ENCODE assay signal across 9 cellular contexts in genomic region chr1:235642021-235642942, GRCh38. TPM values are rescaled to one million over a fixed set of nuclear protein-coding genes. Genes with fewer than 3 reads are reported as not detected.
DNase-seq lines count a peak whose midpoint lies in the region; ATAC-seq and TF ChIP-seq lines count a peak whose summit lies in the region.
"Had no signal": no experiment of that assay in that cellular context is flagged by ENCODE, and none has a peak within 500 bp of the region (broad histone marks: within the 10 kb centered on the region; RNA-seq: fewer than 3 reads in every experiment).

No MANE protein-coding gene starts in this region.

- POLR2A ChIA-PET in HEK293 (lab: Yijun Ruan, JAX) = interaction anchor here (1.0 kb wide), 1 partner anchor 138 kb away, joined by 3 read pairs; the partner anchor contains the start of gene B3GALNT2
- POLR2A ChIA-PET in activated CD8-positive, alpha-beta T cell treated with anti-CD3 and anti-CD28 coated beads for 36 hours (lab: Charles Lee) = interaction anchor here (0.6 to 1.3 kb wide), 3 partner anchors 8 to 137 kb away, joined by 3 to 4 read pairs (median 4); no protein-coding TSS in a partner anchor

- peak overlapping the region; percentile 32; the same call in 1 of the 2 replicates for H3K27ac ChIP-seq in HEK293 (ENCODE audit: extremely low read depth, low read depth, low read length)

- H3K27me3 Mint-ChIP-seq in activated CD8-positive, alpha-beta T cell treated with anti-CD3 and anti-CD28 coated beads for 36 hours = peaks cover 10% of the 10 kb centered on the region

- ATAC-seq in activated CD8-positive, alpha-beta T cell treated with anti-CD3 and anti-CD28 coated beads for 36 hours = peak; percentile 88

- peaks cover 3% of the 10 kb centered on the region; the same call in 1 of the 2 replicates for H3K4me1 ChIP-seq in HEK293 (ENCODE audit: control insufficient read depth, insufficient read depth, low read length)

- no peaks in the 10 kb centered on the region for H3K36me3 ChIP-seq in HEK293 (ENCODE audit: control insufficient read depth in 2 of 2, insufficient read depth in 1 of 2, low read length in 2 of 2)

- TF ChIP-seq CTCF in HEK293 (tag by site-specific recombination; IDR thresholded peaks at IDR 0.05) (no peak), fibroblast of mammary gland (conservative IDR thresholded peaks at IDR 0.05; ENCODE audit: control insufficient read depth, insufficient read depth, low read depth, low read length) (no peak)
- TF ChIP-seq CTCF in activated CD8-positive, alpha-beta T cell treated with anti-CD3 and anti-CD28 coated beads for 36 hours (IDR thresholded peaks at IDR 0.05) = no peak

- peak overlapping the region; percentile 87 for H3K27ac Mint-ChIP-seq in activated CD8-positive, alpha-beta T cell treated with anti-CD3 and anti-CD28 coated beads for 36 hours

- H3K4me3 ChIP-seq in HEK293 (ENCODE audit: low read depth, low read length) = peak overlapping the region; percentile 17
- H3K4me3 ChIP-seq in fibroblast of mammary gland (ENCODE audit: control insufficient read depth, low read depth, low read length) = no peak overlapping the region
- H3K4me3 ChIP-seq: lung had no signal

- H3K4me3 Mint-ChIP-seq in activated CD8-positive, alpha-beta T cell treated with anti-CD3 and anti-CD28 coated beads for 36 hours = peak overlapping the region; percentile 57

- peaks cover 26% of the 10 kb centered on the region for H3K4me1 Mint-ChIP-seq in activated CD8-positive, alpha-beta T cell treated with anti-CD3 and anti-CD28 coated beads for 36 hours (ENCODE audit: low read depth)

- CTCF ChIA-PET in HEK293 (lab: Yijun Ruan, JAX) = interaction anchor here (1.2 kb wide), 1 partner anchor 8 kb away, joined by 3 read pairs; no protein-coding TSS in a partner anchor
- CTCF ChIA-PET in activated CD8-positive, alpha-beta T cell treated with anti-CD3 and anti-CD28 coated beads for 36 hours (lab: Charles Lee) = interaction anchor here (0.8 to 2.9 kb wide), 3 partner anchors 41 to 125 kb away, joined by 3 to 11 read pairs (median 3); no protein-coding TSS in a partner anchor

- no peaks in the 10 kb centered on the region for H3K9me3 ChIP-seq in HEK293 (ENCODE audit: control insufficient read depth, insufficient read depth, low read depth, low read length)

- no peaks in the 10 kb centered on the region for H3K36me3 Mint-ChIP-seq in activated CD8-positive, alpha-beta T cell treated with anti-CD3 and anti-CD28 coated beads for 36 hours (ENCODE audit: low read depth)

- intact Hi-C loops in activated CD8-positive, alpha-beta T cell treated with anti-CD3 and anti-CD28 coated beads for 36 hours (cut with micrococcal nuclease) = no loop called here

- DNase-seq in EH (ENCODE audit: low read depth) (peak; percentile 39), NCI-H2081 treated with DMSO at 0.1 percent for 48 hours (lab: John Stamatoyannopoulos, UW) (peak; percentile 73), fibroblast of mammary gland (ENCODE audit: low read depth) (peak; percentile 66), hypothalamus (lab: John Stamatoyannopoulos, UW) (no peak), middle frontal gyrus (ENCODE audit: extremely low spot score, low spot score) (no peak)
- DNase-seq in activated CD8-positive, alpha-beta T cell treated with anti-CD3 and anti-CD28 coated beads for 36 hours = peak; percentile 85
- DNase-seq in stimulated activated CD4-positive, alpha-beta T cell treated with anti-CD3 and anti-CD28 coated beads, TNF-alpha, amount 100 ng/mL, for 4 hours (ENCODE audit: low read depth in 3 of 3) = peak in 2 of 3 experiments; percentile 26 to 53

- H3K9me3 Mint-ChIP-seq in activated CD8-positive, alpha-beta T cell treated with anti-CD3 and anti-CD28 coated beads for 36 hours = no peaks in the 10 kb centered on the region

TF ChIP-seq in HEK293, 187 proteins besides CTCF, POLR2A, EP300 and RAD21 (continues in another document):
- no peak for TF ChIP-seq ZNF837 (tag by site-specific recombination; IDR thresholded peaks at IDR 0.05)
- TF ChIP-seq ZNF585B (tag by site-specific recombination; IDR thresholded peaks at IDR 0.05) = no peak
- no peak for TF ChIP-seq ZNF791 (tag by site-specific recombination; IDR thresholded peaks at IDR 0.05)
- TF ChIP-seq EGR2 (tag by site-specific recombination; IDR thresholded peaks at IDR 0.05; ENCODE audit: low read depth) = peak; percentile 62; the same call in 1 of the 2 replicates
- no peak for TF ChIP-seq ZNF747 (tag by site-specific recombination; IDR thresholded peaks at IDR 0.05)
- no peak for TF ChIP-seq ZBTB6 (tag by site-specific recombination; IDR thresholded peaks at IDR 0.05)
- no peak for TF ChIP-seq GLIS2 (tag by site-specific recombination; IDR thresholded peaks at IDR 0.05)
- TF ChIP-seq ZSCAN4 (tag by site-specific recombination; IDR thresholded peaks at IDR 0.05) = no peak
- no peak for TF ChIP-seq ZNF112 (tag by site-specific recombination; IDR thresholded peaks at IDR 0.05)
- TF ChIP-seq, protein P1, sequence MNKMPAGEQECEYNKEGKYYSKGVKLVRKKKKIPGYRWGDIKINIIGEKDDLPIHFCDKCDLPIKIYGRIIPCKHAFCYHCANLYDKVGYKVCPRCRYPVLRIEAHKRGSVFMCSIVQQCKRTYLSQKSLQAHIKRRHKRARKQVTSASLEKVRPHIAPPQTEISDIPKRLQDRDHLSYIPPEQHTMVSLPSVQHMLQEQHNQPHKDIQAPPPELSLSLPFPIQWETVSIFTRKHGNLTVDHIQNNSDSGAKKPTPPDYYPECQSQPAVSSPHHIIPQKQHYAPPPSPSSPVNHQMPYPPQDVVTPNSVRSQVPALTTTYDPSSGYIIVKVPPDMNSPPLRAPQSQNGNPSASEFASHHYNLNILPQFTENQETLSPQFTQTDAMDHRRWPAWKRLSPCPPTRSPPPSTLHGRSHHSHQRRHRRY (tag by site-specific recombination; IDR thresholded peaks at IDR 0.05) = no peak
- no peak for TF ChIP-seq ZNF19 (tag by site-specific recombination; IDR thresholded peaks at IDR 0.05; ENCODE audit: low read depth)
- TF ChIP-seq ZFHX2 (tag by site-specific recombination; conservative IDR thresholded peaks at IDR 0.05) = peak; percentile 77
- TF ChIP-seq HOXD13 (CRISPR knock-in tag; IDR thresholded peaks at IDR 0.05; ENCODE audit: borderline replicate concordance) = no peak
- no peak for TF ChIP-seq ZBTB1 (tag by site-specific recombination; IDR thresholded peaks at IDR 0.05)
- no peak for TF ChIP-seq ZNF274 (IDR thresholded peaks at IDR 0.05; ENCODE audit: low read length)
- no peak for TF ChIP-seq ZNF274 (tag by site-specific recombination; IDR thresholded peaks at IDR 0.05; ENCODE audit: borderline replicate concordance)
- TF ChIP-seq ZNF704 (tag by site-specific recombination; IDR thresholded peaks at IDR 0.05) = no peak
- no peak for TF ChIP-seq ZNF223 (tag by site-specific recombination; IDR thresholded peaks at IDR 0.05)
- TF ChIP-seq ZNF777 (tag by site-specific recombination; IDR thresholded peaks at IDR 0.05; ENCODE audit: borderline replicate concordance) = no peak
- TF ChIP-seq ZNF280C (tag by site-specific recombination; IDR thresholded peaks at IDR 0.05) = no peak
- no peak for TF ChIP-seq ZNF501 (tag by site-specific recombination; IDR thresholded peaks at IDR 0.05)
- TF ChIP-seq ZSCAN23 (tag by site-specific recombination; IDR thresholded peaks at IDR 0.05) = no peak
- TF ChIP-seq ZNF211 (tag by site-specific recombination; IDR thresholded peaks at IDR 0.05; ENCODE audit: low read depth) = no peak

RNA-seq across cellular contexts. Expression of gene GNG4, which starts 7.3 kb away (rescaled TPM):
- total RNA-seq in activated CD8-positive, alpha-beta T cell treated with anti-CD3 and anti-CD28 coated beads for 36 hours = 1 to 10 TPM; 2.2 to 2.3 TPM

Comparison
In these comparisons a context has a peak if more than half of its experiments do, and no peak if none do; other contexts are left out.
1. DNase-seq: peak in EH (single experiment), NCI-H2081 treated with DMSO at 0.1 percent for 48 hours (single experiment), activated CD8-positive, alpha-beta T cell treated with anti-CD3 and anti-CD28 coated beads for 36 hours (single experiment), fibroblast of mammary gland (single experiment) and stimulated activated CD4-positive, alpha-beta T cell treated with anti-CD3 and anti-CD28 coated beads, TNF-alpha, amount 100 ng/mL, for 4 hours (2 of 3); none in hypothalamus (0 of 51) and middle frontal gyrus (single experiment).